8 cellular contexts compared by ENCODE assay signal in genomic region chr3:197599089-197599765, GRCh38. TPM values are rescaled to one million over a fixed set of nuclear protein-coding genes. Genes with fewer than 3 reads are reported as not detected.
DNase-seq lines count a peak whose midpoint lies in the region; ATAC-seq and TF ChIP-seq lines count a peak whose summit lies in the region.

No MANE protein-coding gene starts in this region.

- DNase-seq in BJ (ENCODE audit: low read depth) (peak; percentile 19), LoVo (ENCODE audit: low spot score) (peak; percentile 71), activated T-helper 1 cell treated with Interleukin-2 at 50 U/mL for 16 hours (ENCODE audit: low read depth) (peak; percentile 52), foreskin melanocyte (peak; percentile 62), upper lobe of right lung (peak; percentile 73), DMS53 treated with DMSO at 0.1 percent for 48 hours (lab: John Stamatoyannopoulos, UW; ENCODE audit: unreplicated experiment) (no peak)

- H3K4me1 ChIP-seq in parathyroid adenoma (peaks cover 6% of the 10 kb centered on the region), upper lobe of right lung (no peaks in the 10 kb centered on the region)

- H3K9me3 ChIP-seq in parathyroid adenoma (ENCODE audit: control insufficient read depth, low read length) = no peaks in the 10 kb centered on the region
- no peaks in the 10 kb centered on the region for H3K9me3 ChIP-seq in upper lobe of right lung

- H3K79me2 ChIP-seq in parathyroid adenoma = no peaks in the 10 kb centered on the region

- no peaks in the 10 kb centered on the region for H3K27me3 ChIP-seq in BJ (ENCODE audit: control insufficient read depth, insufficient read depth, low read length)
- H3K27me3 ChIP-seq in parathyroid adenoma (ENCODE audit: control insufficient read depth, insufficient read depth, low read length) = no peaks in the 10 kb centered on the region
- no peaks in the 10 kb centered on the region for H3K27me3 ChIP-seq in upper lobe of right lung

- peak overlapping the region; percentile 28 for H2AFZ ChIP-seq in parathyroid adenoma

- CTCF ChIA-PET in BJ (lab: Yijun Ruan, JAX) = interaction anchor here (0.5 to 4.2 kb wide), 30 partner anchors 8 to 1974 kb away, joined by 3 to 34 read pairs (median 4); no protein-coding TSS in a partner anchor

- ATAC-seq in GM21367 (IDR thresholded peaks at IDR 0.05; ENCODE audit: unreplicated experiment) = peak; percentile 73
- ATAC-seq in upper lobe of right lung = peak; percentile 96

- POLR2A ChIA-PET in BJ (lab: Charles Lee) = no interaction called here

- H3K36me3 ChIP-seq in BJ (ENCODE audit: control insufficient read depth, insufficient read depth, low read length) (no peaks in the 10 kb centered on the region), parathyroid adenoma (ENCODE audit: control insufficient read depth, insufficient read depth, low read length) (no peaks in the 10 kb centered on the region), upper lobe of right lung (no peaks in the 10 kb centered on the region)

- H3K9ac ChIP-seq in parathyroid adenoma = no peak overlapping the region

- H3K4me2 ChIP-seq in parathyroid adenoma (ENCODE audit: low read length) = no peak overlapping the region

- TF ChIP-seq CTCF in BJ (IDR thresholded peaks at IDR 0.05; ENCODE audit: insufficient read depth, low read depth, low read length) (peak; percentile 95), parathyroid adenoma (IDR thresholded peaks at IDR 0.05) (peak; percentile 91), upper lobe of right lung (IDR thresholded peaks at IDR 0.05) (peak; percentile 93)

- H3K4me3 ChIP-seq in BJ (ENCODE audit: low read depth, low read length) (peak overlapping the region; percentile 30), parathyroid adenoma (ENCODE audit: low read depth, low read length) (no peak overlapping the region), upper lobe of right lung (no peak overlapping the region)

- intact Hi-C loops in upper lobe of right lung (cut with DNase I) = no loop called here

- H3K27ac ChIP-seq in parathyroid adenoma (no peak overlapping the region), upper lobe of right lung (no peak overlapping the region)

RNA-seq across cellular contexts. Expression of gene BDH1, which starts 43.5 kb away (rescaled TPM):
- 3.8 and 6.5 TPM in 2 replicates for polyA plus RNA-seq in BJ (2011; rRNA removed)
- 3.7 and 3.8 TPM in 2 replicates for polyA minus RNA-seq in BJ (2011; rRNA and poly(A)+ RNA removed)
- total RNA-seq in upper lobe of right lung = 12.5 TPM
